Comparison of ENCODE assay signal across 8 cellular contexts in genomic region chr4:22237155-22237751, GRCh38.
DNase-seq lines count a peak whose midpoint lies in the region; ATAC-seq and TF ChIP-seq lines count a peak whose summit lies in the region.

No MANE protein-coding gene starts in this region.

- ATAC-seq in GM19463 (IDR thresholded peaks at IDR 0.05; ENCODE audit: unreplicated experiment) (peak; percentile 50), HG03196 (IDR thresholded peaks at IDR 0.05; ENCODE audit: unreplicated experiment) (no peak)

- WGBS in liver, result 18% methylated on average over 4 of the region's 4 CpGs
- 13 to 21% (median 18%) methylated on average over 4 of the region's 4 CpGs for WGBS in stomach, 5 donors

- H3K27ac ChIP-seq in PC-9 (no peak overlapping the region), liver (ENCODE audit: low read depth in 1 of 2, low read length in 2 of 2) (peak overlapping the region; percentile 16 to 77), stomach (no peak overlapping the region)

- peak; percentile 67 to 72 for TF ChIP-seq RAD21 in liver (IDR thresholded peaks at IDR 0.05)

- no peaks in the 10 kb centered on the region for H3K36me3 ChIP-seq in PC-9 (ENCODE audit: low read depth)
- H3K36me3 ChIP-seq in liver (ENCODE audit: control insufficient read depth in 4 of 4, insufficient read depth in 3 of 4, low read depth in 1 of 4, low read length in 3 of 4), result no peaks in the 10 kb centered on the region
- H3K36me3 ChIP-seq in stomach, result no peaks in the 10 kb centered on the region

- CTCF ChIA-PET in PC-9 (lab: Charles Lee), result interaction anchor here (0.5 kb wide), 1 partner anchor 152 kb away, joined by 3 read pairs; no protein-coding TSS in a partner anchor

- BruUV-seq in PC-9 (replicated peaks; lab: Mats Ljungman, UMichigan), result no TSS peak

- H2AFZ ChIP-seq in PC-9, result no peak overlapping the region

- H3K9ac ChIP-seq in liver (ENCODE audit: low read depth in 1 of 2, low read length in 2 of 2), result no peak overlapping the region

- H3K4me1 Mint-ChIP-seq in activated naive CD8-positive, alpha-beta T cell (ENCODE audit: low read depth), result peaks cover 6% of the 10 kb centered on the region

- H3F3A ChIP-seq in PC-9 (ENCODE audit: insufficient read depth, low read depth), result no peaks in the 10 kb centered on the region

- H3K4me3 ChIP-seq in PC-9 (no peak overlapping the region), liver (ENCODE audit: low read depth in 1 of 3, low read length in 3 of 3) (peak overlapping the region; percentile 39 to 73 (median 46)), stomach (peak overlapping the region in 3 of 4 donors; percentile 12 to 36 (median 21))

- H3K9me3 ChIP-seq in PC-9 (ENCODE audit: insufficient read depth, low read depth) (no peaks in the 10 kb centered on the region), liver (ENCODE audit: control insufficient read depth in 4 of 4, low read length in 3 of 4) (no peaks in the 10 kb centered on the region), stomach (peaks cover 0 to 6% (median 2%) of the 10 kb centered on the region in 4 donors)

- no peaks in the 10 kb centered on the region for H3K9me2 ChIP-seq in PC-9 (ENCODE audit: insufficient read depth)

- no peaks in the 10 kb centered on the region for H3K4me1 ChIP-seq in PC-9 (replicated peaks; ENCODE audit: insufficient read depth)
- peaks cover 0 to 10% (median 5%) of the 10 kb centered on the region in 4 donors for H3K4me1 ChIP-seq in liver (ENCODE audit: control insufficient read depth in 4 of 4, insufficient read depth in 4 of 4, low read length in 3 of 4)
- no peaks in the 10 kb centered on the region for H3K4me1 ChIP-seq in stomach

- H3K36me3 Mint-ChIP-seq in activated naive CD8-positive, alpha-beta T cell, result no peaks in the 10 kb centered on the region

- H3K79me2 ChIP-seq in PC-9 (ENCODE audit: low read depth), result no peaks in the 10 kb centered on the region

- no peak for TF ChIP-seq POLR2A in stomach (IDR thresholded peaks at IDR 0.05)

- no peaks in the 10 kb centered on the region for H4K20me1 ChIP-seq in PC-9 (ENCODE audit: insufficient read depth)

- H3K27ac Mint-ChIP-seq in activated naive CD8-positive, alpha-beta T cell, result no peak overlapping the region

- peak overlapping the region; percentile 74 for H3K4me3 Mint-ChIP-seq in activated naive CD8-positive, alpha-beta T cell

- peaks cover 23% of the 10 kb centered on the region; the same call in 1 of the 2 replicates for H3K27me3 ChIP-seq in PC-9 (ENCODE audit: insufficient read depth, low read depth)
- no peaks in the 10 kb centered on the region for H3K27me3 ChIP-seq in liver (ENCODE audit: control insufficient read depth in 4 of 4, insufficient read depth in 4 of 4, low read length in 3 of 4)
- H3K27me3 ChIP-seq in stomach, result no peaks in the 10 kb centered on the region

- POLR2A ChIA-PET in PC-9 (lab: Charles Lee; ENCODE audit: unreplicated experiment), result no interaction called here

- no peaks in the 10 kb centered on the region for H3K9me3 Mint-ChIP-seq in activated naive CD8-positive, alpha-beta T cell (ENCODE audit: low read depth)

- DNase-seq in PC-9 (peak in 1 of 2 experiments; percentile 24), stomach (peak; percentile 68), pons (ENCODE audit: low spot score) (no peak), COLO829 (ENCODE audit: low spot score) (no peak)

- TF ChIP-seq CTCF in PC-9 (conservative IDR thresholded peaks at IDR 0.05), result peak; percentile 52
- peak; percentile 67 for TF ChIP-seq CTCF in liver (IDR thresholded peaks at IDR 0.05; ENCODE audit: low read depth, low read length, missing input control)
- TF ChIP-seq CTCF in stomach (IDR thresholded peaks at IDR 0.05), result peak in 2 of 7 experiments; percentile 35 to 38

- no peak overlapping the region for H3K4me2 ChIP-seq in PC-9

- intact Hi-C loops in PC-9 (cut with micrococcal nuclease; ENCODE audit: unreplicated experiment), result no loop called here
- intact Hi-C loops in stomach (cut with DNase I; ENCODE audit: low total_unique reads), result no loop called here

- TF ChIP-seq EP300 in stomach (IDR thresholded peaks at IDR 0.05), result no peak

- H3K27me3 Mint-ChIP-seq in activated naive CD8-positive, alpha-beta T cell, result peaks cover 5% of the 10 kb centered on the region

TF ChIP-seq in liver, 16 proteins besides CTCF, POLR2A, EP300 and RAD21:
- no peak for TF ChIP-seq RXRA (IDR thresholded peaks at IDR 0.05)
- TF ChIP-seq, protein P1, sequence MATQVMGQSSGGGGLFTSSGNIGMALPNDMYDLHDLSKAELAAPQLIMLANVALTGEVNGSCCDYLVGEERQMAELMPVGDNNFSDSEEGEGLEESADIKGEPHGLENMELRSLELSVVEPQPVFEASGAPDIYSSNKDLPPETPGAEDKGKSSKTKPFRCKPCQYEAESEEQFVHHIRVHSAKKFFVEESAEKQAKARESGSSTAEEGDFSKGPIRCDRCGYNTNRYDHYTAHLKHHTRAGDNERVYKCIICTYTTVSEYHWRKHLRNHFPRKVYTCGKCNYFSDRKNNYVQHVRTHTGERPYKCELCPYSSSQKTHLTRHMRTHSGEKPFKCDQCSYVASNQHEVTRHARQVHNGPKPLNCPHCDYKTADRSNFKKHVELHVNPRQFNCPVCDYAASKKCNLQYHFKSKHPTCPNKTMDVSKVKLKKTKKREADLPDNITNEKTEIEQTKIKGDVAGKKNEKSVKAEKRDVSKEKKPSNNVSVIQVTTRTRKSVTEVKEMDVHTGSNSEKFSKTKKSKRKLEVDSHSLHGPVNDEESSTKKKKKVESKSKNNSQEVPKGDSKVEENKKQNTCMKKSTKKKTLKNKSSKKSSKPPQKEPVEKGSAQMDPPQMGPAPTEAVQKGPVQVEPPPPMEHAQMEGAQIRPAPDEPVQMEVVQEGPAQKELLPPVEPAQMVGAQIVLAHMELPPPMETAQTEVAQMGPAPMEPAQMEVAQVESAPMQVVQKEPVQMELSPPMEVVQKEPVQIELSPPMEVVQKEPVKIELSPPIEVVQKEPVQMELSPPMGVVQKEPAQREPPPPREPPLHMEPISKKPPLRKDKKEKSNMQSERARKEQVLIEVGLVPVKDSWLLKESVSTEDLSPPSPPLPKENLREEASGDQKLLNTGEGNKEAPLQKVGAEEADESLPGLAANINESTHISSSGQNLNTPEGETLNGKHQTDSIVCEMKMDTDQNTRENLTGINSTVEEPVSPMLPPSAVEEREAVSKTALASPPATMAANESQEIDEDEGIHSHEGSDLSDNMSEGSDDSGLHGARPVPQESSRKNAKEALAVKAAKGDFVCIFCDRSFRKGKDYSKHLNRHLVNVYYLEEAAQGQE (IDR thresholded peaks at IDR 0.05), result no peak
- TF ChIP-seq, protein P2, sequence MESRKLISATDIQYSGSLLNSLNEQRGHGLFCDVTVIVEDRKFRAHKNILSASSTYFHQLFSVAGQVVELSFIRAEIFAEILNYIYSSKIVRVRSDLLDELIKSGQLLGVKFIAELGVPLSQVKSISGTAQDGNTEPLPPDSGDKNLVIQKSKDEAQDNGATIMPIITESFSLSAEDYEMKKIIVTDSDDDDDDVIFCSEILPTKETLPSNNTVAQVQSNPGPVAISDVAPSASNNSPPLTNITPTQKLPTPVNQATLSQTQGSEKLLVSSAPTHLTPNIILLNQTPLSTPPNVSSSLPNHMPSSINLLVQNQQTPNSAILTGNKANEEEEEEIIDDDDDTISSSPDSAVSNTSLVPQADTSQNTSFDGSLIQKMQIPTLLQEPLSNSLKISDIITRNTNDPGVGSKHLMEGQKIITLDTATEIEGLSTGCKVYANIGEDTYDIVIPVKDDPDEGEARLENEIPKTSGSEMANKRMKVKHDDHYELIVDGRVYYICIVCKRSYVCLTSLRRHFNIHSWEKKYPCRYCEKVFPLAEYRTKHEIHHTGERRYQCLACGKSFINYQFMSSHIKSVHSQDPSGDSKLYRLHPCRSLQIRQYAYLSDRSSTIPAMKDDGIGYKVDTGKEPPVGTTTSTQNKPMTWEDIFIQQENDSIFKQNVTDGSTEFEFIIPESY (IDR thresholded peaks at IDR 0.05), result no peak
- TF ChIP-seq FOXA1 (IDR thresholded peaks at IDR 0.05), result no peak
- no peak for TF ChIP-seq GABPA (IDR thresholded peaks at IDR 0.05 in 1 of 2, conservative IDR thresholded peaks at IDR 0.05 in 1 of 2)
- no peak for TF ChIP-seq NR2F2 (IDR thresholded peaks at IDR 0.05)
- TF ChIP-seq YY1 (IDR thresholded peaks at IDR 0.05), result no peak
- TF ChIP-seq, protein P3, sequence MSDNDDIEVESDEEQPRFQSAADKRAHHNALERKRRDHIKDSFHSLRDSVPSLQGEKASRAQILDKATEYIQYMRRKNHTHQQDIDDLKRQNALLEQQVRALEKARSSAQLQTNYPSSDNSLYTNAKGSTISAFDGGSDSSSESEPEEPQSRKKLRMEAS (IDR thresholded peaks at IDR 0.05), result no peak
- no peak for TF ChIP-seq FOXA2 (IDR thresholded peaks at IDR 0.05)
- TF ChIP-seq HNF4A (conservative IDR thresholded peaks at IDR 0.05), result no peak
- TF ChIP-seq EGR1 (IDR thresholded peaks at IDR 0.05; ENCODE audit: low read depth in 2 of 2), result no peak
- no peak for TF ChIP-seq SP1 (IDR thresholded peaks at IDR 0.05)
- no peak for TF ChIP-seq HNF4G (IDR thresholded peaks at IDR 0.05)
- TF ChIP-seq JUND (IDR thresholded peaks at IDR 0.05), result no peak

Comparison
In these comparisons a context has a peak if more than half of its experiments do, and no peak if none do; other contexts are left out.
1. H3K27ac ChIP-seq: peak in liver (2 of 2); none in PC-9 (single experiment) and stomach (0 of 5).